Comparison of ENCODE assay signal across 21 cellular contexts in genomic region chr17:78802008-78802407, GRCh38. TPM values are rescaled to one million over a fixed set of nuclear protein-coding genes. Genes with fewer than 3 reads are reported as not detected.
DNase-seq lines count a peak whose midpoint lies in the region; ATAC-seq, FAIRE-seq and TF ChIP-seq lines count a peak whose summit lies in the region.
"Had no signal": no experiment of that assay in that cellular context is flagged by ENCODE, and none has a peak within 500 bp of the region (broad histone marks: within the 10 kb centered on the region; RNA-seq: fewer than 3 reads in every experiment).

No MANE protein-coding gene starts in this region.

- TF ChIP-seq CTCF in K562 (IDR thresholded peaks at IDR 0.05 in 2 of 3, conservative IDR thresholded peaks at IDR 0.05 in 1 of 3; ENCODE audit: insufficient read depth in 2 of 3, low read depth in 1 of 3, low read length in 3 of 3), result no peak
- no peak for TF ChIP-seq CTCF in osteoblast (IDR thresholded peaks at IDR 0.05; ENCODE audit: extremely low read depth, low read depth, low read length)

- ATAC-seq in K562, result no peak
- ATAC-seq: Panc1 had no signal

- no peak overlapping the region for H3K9ac ChIP-seq in K562 (ENCODE audit: insufficient read depth in 1 of 2, low read depth in 2 of 2, low read length in 2 of 2)
- H3K9ac ChIP-seq: GM23248 had no signal

- peaks cover 57% of the 10 kb centered on the region for H3K36me3 ChIP-seq in CD4-positive, alpha-beta memory T cell (ENCODE audit: insufficient read depth, low read length)
- peaks cover 91% of the 10 kb centered on the region for H3K36me3 ChIP-seq in K562 (ENCODE audit: control insufficient read depth, insufficient read depth, low read length)
- H3K36me3 ChIP-seq in osteoblast (ENCODE audit: insufficient read depth, low read length), result peaks cover 73% of the 10 kb centered on the region
- peaks cover 74% of the 10 kb centered on the region for H3K36me3 ChIP-seq in SJCRH30

- TF ChIP-seq POLR2A in K562 (conservative IDR thresholded peaks at IDR 0.05), result no peak

- H3K36me3 Mint-ChIP-seq in activated naive CD4-positive, alpha-beta T cell treated with anti-CD3 and anti-CD28 coated beads for 36 hours (ENCODE audit: low read depth), result peaks cover 66% of the 10 kb centered on the region
- peaks cover 62 to 86% of the 10 kb centered on the region in 2 donors for H3K36me3 Mint-ChIP-seq in CD4-positive, alpha-beta memory T cell

- no peak for DNase-seq in activated naive CD4-positive, alpha-beta T cell treated with anti-CD3 and anti-CD28 coated beads for 36 hours
- no peak for DNase-seq in activated naive CD4-positive, alpha-beta T cell treated with Interleukin-2 at 50 U/mL for 16 hours
- peak in 1 of 5 donors; percentile 34 for DNase-seq in CD4-positive, alpha-beta memory T cell
- DNase-seq in K562 (ENCODE audit: extremely low read depth in 1 of 4, low spot score in 3 of 4) (no peak), osteoblast (ENCODE audit: insufficient read length, low spot score, missing footprints) (peak; percentile 18), SJCRH30 (no peak)
- DNase-seq in activated CD8-positive, alpha-beta memory T cell treated with anti-CD3 and anti-CD28 coated beads, Interleukin-2, amount 50 U/mL, for 4 hours, result no peak
- DNase-seq: AML-193, DMS79, GM23248, H9, HFFc6, Kasumi-1, NCI-H1694, NCI-H2081, NCI-H2171, NCI-H345, NCI-H524 treated with DMSO at 0.1 percent for 48 hours, NCI-H82 had no signal

- no peak overlapping the region for H3K4me3 ChIP-seq in CD4-positive, alpha-beta memory T cell (ENCODE audit: low read length in 2 of 2)
- no peak overlapping the region for H3K4me3 ChIP-seq in K562
- no peak overlapping the region for H3K4me3 ChIP-seq in osteoblast (ENCODE audit: insufficient read depth, low read length)
- H3K4me3 ChIP-seq in SJCRH30, result no peak overlapping the region
- H3K4me3 ChIP-seq: GM23248 had no signal

- in situ Hi-C loops in K562 (cut with MboI), result no loop called here

- H3K9me3 Mint-ChIP-seq in activated naive CD4-positive, alpha-beta T cell treated with anti-CD3 and anti-CD28 coated beads for 36 hours, result no peaks in the 10 kb centered on the region
- peaks cover 0 to 3% (median 0%) of the 10 kb centered on the region in 8 donors for H3K9me3 Mint-ChIP-seq in CD4-positive, alpha-beta memory T cell
- H3K9me3 Mint-ChIP-seq: CD14-positive monocyte, H9, HFFc6 had no signal

- intact Hi-C loops in activated naive CD4-positive, alpha-beta T cell treated with anti-CD3 and anti-CD28 coated beads for 36 hours (cut with micrococcal nuclease), result no loop called here
- intact Hi-C loops in CD4-positive, alpha-beta memory T cell (cut with micrococcal nuclease), result no loop called here
- intact Hi-C loops in K562 (cut with micrococcal nuclease), result no loop called here

- POLR2A ChIA-PET in CD4-positive, alpha-beta memory T cell (lab: Charles Lee; ENCODE audit: partially characterized antibody), result interaction anchor here (0.6 to 9.0 kb wide), 6 partner anchors 11 to 65 kb away, joined by 3 to 81 read pairs (median 31); partner anchors contain the start of gene CYTH1
- POLR2A ChIA-PET in K562 (lab: Yijun Ruan, JAX), result interaction anchor here (0.8 kb wide), 1 partner anchor 17 kb away, joined by 3 read pairs; no protein-coding TSS in a partner anchor

- H3K9me1 ChIP-seq in K562 (ENCODE audit: control insufficient read depth, insufficient read depth, low read length), result no peaks in the 10 kb centered on the region

- TF ChIP-seq EP300 in K562 (IDR thresholded peaks at IDR 0.05; ENCODE audit: low read length), result no peak

- H3K9me3 ChIP-seq in CD4-positive, alpha-beta memory T cell (ENCODE audit: control insufficient read depth in 1 of 2, low read length in 2 of 2), result no peaks in the 10 kb centered on the region
- H3K9me3 ChIP-seq in K562 (replicated peaks; ENCODE audit: control insufficient read depth, insufficient read depth, low read depth, low read length) (no peaks in the 10 kb centered on the region), osteoblast (ENCODE audit: low read depth, low read length) (no peaks in the 10 kb centered on the region), SJCRH30 (replicated peaks) (no peaks in the 10 kb centered on the region)

- H3K27ac ChIP-seq in CD4-positive, alpha-beta memory T cell (ENCODE audit: low read depth, low read length), result no peak overlapping the region
- H3K27ac ChIP-seq in K562 (ENCODE audit: extremely low read depth, low read depth, low read length), result no peak overlapping the region
- H3K27ac ChIP-seq in osteoblast (ENCODE audit: low read depth, low read length), result no peak overlapping the region
- no peak overlapping the region for H3K27ac ChIP-seq in SJCRH30
- H3K27ac ChIP-seq: GM23248 had no signal

- no peaks in the 10 kb centered on the region for H3K27me3 ChIP-seq in CD4-positive, alpha-beta memory T cell (ENCODE audit: insufficient read depth, low read length)
- H3K27me3 ChIP-seq in K562 (ENCODE audit: control insufficient read depth in 2 of 2, insufficient read depth in 2 of 2, low read length in 2 of 2) (no peaks in the 10 kb centered on the region), osteoblast (ENCODE audit: insufficient read depth, low read length) (no peaks in the 10 kb centered on the region), SJCRH30 (no peaks in the 10 kb centered on the region)

- no TSS peak for BruUV-seq in K562 (replicated peaks; lab: Mats Ljungman, UMichigan)

- 89% methylated on average over 7 of the region's 30 CpGs for WGBS in K562 (ENCODE audit: insufficient coverage, low coverage, missing lambda C conversion rate)

- TF ChIP-seq RAD21 in K562 (CRISPR knock-in tag; conservative IDR thresholded peaks at IDR 0.05 in 1 of 2, IDR thresholded peaks at IDR 0.05 in 1 of 2), result no peak

- CTCF ChIA-PET in activated naive CD4-positive, alpha-beta T cell treated with anti-CD3 and anti-CD28 coated beads for 36 hours (lab: Charles Lee), result interaction anchor here (1.1 kb wide), 1 partner anchor 26 kb away, joined by 3 read pairs; no protein-coding TSS in a partner anchor
- CTCF ChIA-PET in CD4-positive, alpha-beta memory T cell (lab: Charles Lee; ENCODE audit: partially characterized antibody), result interaction anchor here (1.0 to 4.0 kb wide), 5 partner anchors 33 to 304 kb away, joined by 3 to 15 read pairs (median 5); no protein-coding TSS in a partner anchor
- CTCF ChIA-PET in K562 (lab: Yijun Ruan, JAX; ENCODE audit: low intra/inter-chr PET ratio), result no interaction called here

- peaks cover 53% of the 10 kb centered on the region for H3K4me1 Mint-ChIP-seq in activated naive CD4-positive, alpha-beta T cell treated with anti-CD3 and anti-CD28 coated beads for 36 hours (ENCODE audit: low read depth)
- H3K4me1 Mint-ChIP-seq in CD4-positive, alpha-beta memory T cell, result peaks cover 57 to 85% (median 74%) of the 10 kb centered on the region in 4 donors
- H3K4me1 Mint-ChIP-seq: H9 had no signal

- H2AFZ ChIP-seq in K562 (ENCODE audit: low read depth, low read length), result no peak overlapping the region
- H2AFZ ChIP-seq in osteoblast (ENCODE audit: low read length), result no peak overlapping the region
- H2AFZ ChIP-seq: GM23248 had no signal

- FAIRE-seq in K562 (lab: Jason Lieb, UNC), result no peak

- H4K20me1 ChIP-seq in K562 (replicated peaks; ENCODE audit: control insufficient read depth, insufficient read depth, low read length), result peaks cover 6% of the 10 kb centered on the region; the same call in 1 of the 2 replicates
- peaks cover 35% of the 10 kb centered on the region for H4K20me1 ChIP-seq in osteoblast (ENCODE audit: insufficient read depth, low read length)

- no peaks in the 10 kb centered on the region for H3K27me3 Mint-ChIP-seq in activated naive CD4-positive, alpha-beta T cell treated with anti-CD3 and anti-CD28 coated beads for 36 hours (ENCODE audit: low read depth)
- H3K27me3 Mint-ChIP-seq in CD4-positive, alpha-beta memory T cell, result no peaks in the 10 kb centered on the region

- H3K4me3 Mint-ChIP-seq in activated naive CD4-positive, alpha-beta T cell treated with anti-CD3 and anti-CD28 coated beads for 36 hours, result no peak overlapping the region
- peak overlapping the region in 3 of 8 donors; percentile 32 to 88 (median 86) for H3K4me3 Mint-ChIP-seq in CD4-positive, alpha-beta memory T cell
- H3K4me3 Mint-ChIP-seq: CD14-positive monocyte, H9, HFFc6 had no signal

- H3K79me2 ChIP-seq in K562 (ENCODE audit: control insufficient read depth, insufficient read depth, low read length), result no peaks in the 10 kb centered on the region
- H3K79me2 ChIP-seq in osteoblast (ENCODE audit: insufficient read depth, low read length), result peaks cover 60% of the 10 kb centered on the region

- no peak overlapping the region for H3K4me2 ChIP-seq in K562 (ENCODE audit: insufficient read depth, low read length)
- no peak overlapping the region for H3K4me2 ChIP-seq in osteoblast (ENCODE audit: insufficient read depth, low read length)

- H3K4me1 ChIP-seq in CD4-positive, alpha-beta memory T cell (ENCODE audit: insufficient read depth, low read length), result peaks cover 67% of the 10 kb centered on the region
- H3K4me1 ChIP-seq in K562 (replicated peaks in 1 of 2; ENCODE audit: control insufficient read depth in 2 of 2, insufficient read depth in 2 of 2, low read length in 2 of 2), result no peaks in the 10 kb centered on the region; a peak in 1 of 5 replicates
- no peaks in the 10 kb centered on the region for H3K4me1 ChIP-seq in osteoblast (ENCODE audit: insufficient read depth, low read length)
- no peaks in the 10 kb centered on the region for H3K4me1 ChIP-seq in SJCRH30

- peak overlapping the region; percentile 78 for H3K27ac Mint-ChIP-seq in activated naive CD4-positive, alpha-beta T cell treated with anti-CD3 and anti-CD28 coated beads for 36 hours
- peak overlapping the region in 5 of 7 donors; percentile 9 to 87 (median 24) for H3K27ac Mint-ChIP-seq in CD4-positive, alpha-beta memory T cell
- H3K27ac Mint-ChIP-seq: HFFc6 had no signal

RNA-seq across cellular contexts. Expression of gene CYTH1, which starts 19.9 kb away (rescaled TPM):
- total RNA-seq in activated naive CD4-positive, alpha-beta T cell treated with anti-CD3 and anti-CD28 coated beads for 36 hours, result 100 to 1,000 TPM; 145 to 149 TPM
- 100 to 1,000 TPM; 380 to 390 TPM for total RNA-seq in CD4-positive, alpha-beta memory T cell
- polyA plus RNA-seq in CD4-positive, alpha-beta memory T cell, result 100 to 1,000 TPM; 271 to 370 TPM
- 59.2 and 70.8 TPM in 2 replicates for total RNA-seq in K562 (2011; cell fraction: chromatin; rRNA removed; ENCODE audit: low replicate concordance)
- total RNA-seq in K562 (2011; cell fraction: nucleolus; rRNA removed), result 27.7 and 37.1 TPM in 2 replicates
- total RNA-seq in K562 (2011; cell fraction: nucleoplasm; rRNA removed), result 34.9 and 43.7 TPM in 2 replicates
- total RNA-seq in K562 (2014; rRNA removed), result 15.0 and 15.1 TPM in 2 replicates
- total RNA-seq in K562 (2014; rRNA removed; fragmentation: Illumina TruSeq; extraction: Trizol), result 16.8 and 18.3 TPM in 2 replicates
- 19.6 and 21.2 TPM in 2 replicates for total RNA-seq in K562 (2015; rRNA removed; fragmentation: Illumina TruSeq; extraction: Trizol)
- total RNA-seq in K562 (2021), result 24.4 and 27.7 TPM in 2 replicates
- polyA plus RNA-seq in K562 (2011; rRNA removed), result 16.1 and 16.5 TPM in 2 replicates
- polyA plus RNA-seq in K562 (2011; cell fraction: cytosol; rRNA removed), result 14.2 and 14.9 TPM in 2 replicates
- 71.2 and 83.3 TPM in 2 replicates for polyA plus RNA-seq in K562 (2011; cell fraction: nucleus; rRNA removed)
- polyA plus RNA-seq in K562 (2012), result 17.4 and 27.1 TPM in 2 replicates
- 20.5 and 24.1 TPM in 2 replicates for polyA plus RNA-seq in K562 (2014; fragmentation: Illumina TruSeq; extraction: Trizol)
- under 1 TPM; 0.52 to 0.70 TPM for polyA plus RNA-seq in K562 (2014; fragmentation: Nextera tagmentation; extraction: Ambion mirVana)
- polyA plus RNA-seq in K562 (2014; rRNA removed), result 25.1 and 25.4 TPM in 2 replicates
- 12.2 and 12.3 TPM in 2 replicates for polyA minus RNA-seq in K562 (2011; rRNA and poly(A)+ RNA removed)
- 6.5 and 8.0 TPM in 2 replicates for polyA minus RNA-seq in K562 (2011; cell fraction: cytosol; rRNA and poly(A)+ RNA removed)
- 12.8 and 20.0 TPM in 2 replicates for polyA minus RNA-seq in K562 (2011; cell fraction: nucleus; rRNA and poly(A)+ RNA removed)
- total RNA-seq in osteoblast, result 20.9 and 21.4 TPM in 2 replicates
- total RNA-seq in SJCRH30 (2014; rRNA removed; shearing (Covaris generic)), result 29.1 and 34.0 TPM in 2 replicates

RNA-seq across cellular contexts. Expression of gene USP36, which starts 38.6 kb away (rescaled TPM):
- 10 to 100 TPM; 65.3 to 68.7 TPM for total RNA-seq in activated naive CD4-positive, alpha-beta T cell treated with anti-CD3 and anti-CD28 coated beads for 36 hours
- total RNA-seq in CD4-positive, alpha-beta memory T cell, result 100 to 1,000 TPM; 181 to 183 TPM
- polyA plus RNA-seq in CD4-positive, alpha-beta memory T cell, result 10 to 100 TPM; 35.4 to 55.1 TPM
- total RNA-seq in K562 (2011; cell fraction: chromatin; rRNA removed; ENCODE audit: low replicate concordance), result 148 and 235 TPM in 2 replicates
- total RNA-seq in K562 (2011; cell fraction: nucleolus; rRNA removed), result 81.9 and 95.5 TPM in 2 replicates
- total RNA-seq in K562 (2011; cell fraction: nucleoplasm; rRNA removed), result 95.0 and 103 TPM in 2 replicates
- total RNA-seq in K562 (2014; rRNA removed) (15.1 and 18.3 TPM in 2 replicates), K562 (2014; rRNA removed; fragmentation: Illumina TruSeq; extraction: Trizol) (23.7 and 29.8 TPM in 2 replicates), K562 (2015; rRNA removed; fragmentation: Illumina TruSeq; extraction: Trizol) (18.5 and 20.8 TPM in 2 replicates), K562 (2021) (66.8 and 72.8 TPM in 2 replicates), osteoblast (30.8 and 34.8 TPM in 2 replicates)
- polyA plus RNA-seq in K562 (2011; rRNA removed) (22.5 and 34.0 TPM in 2 replicates), K562 (2014; fragmentation: Illumina TruSeq; extraction: Trizol) (45.9 and 47.4 TPM in 2 replicates), K562 (2014; fragmentation: Nextera tagmentation; extraction: Ambion mirVana) (1 to 10 TPM; 6.4 to 8.5 TPM), K562 (2014; rRNA removed) (31.7 and 33.9 TPM in 2 replicates)
- polyA plus RNA-seq in K562 (2011; cell fraction: cytosol; rRNA removed), result 21.9 and 24.7 TPM in 2 replicates
- polyA plus RNA-seq in K562 (2011; cell fraction: nucleus; rRNA removed), result 99.8 and 123 TPM in 2 replicates
- polyA plus RNA-seq in K562 (2012), result 45.4 and 46.5 TPM in 2 replicates
- 34.2 and 37.2 TPM in 2 replicates for polyA minus RNA-seq in K562 (2011; rRNA and poly(A)+ RNA removed)
- 21.8 and 26.1 TPM in 2 replicates for polyA minus RNA-seq in K562 (2011; cell fraction: cytosol; rRNA and poly(A)+ RNA removed)
- 26.8 and 40.4 TPM in 2 replicates for polyA minus RNA-seq in K562 (2011; cell fraction: nucleus; rRNA and poly(A)+ RNA removed)
- 42.8 and 48.2 TPM in 2 replicates for total RNA-seq in SJCRH30 (2014; rRNA removed; shearing (Covaris generic))
